9 cellular contexts compared by ENCODE assay signal in the genomic region with DNA sequence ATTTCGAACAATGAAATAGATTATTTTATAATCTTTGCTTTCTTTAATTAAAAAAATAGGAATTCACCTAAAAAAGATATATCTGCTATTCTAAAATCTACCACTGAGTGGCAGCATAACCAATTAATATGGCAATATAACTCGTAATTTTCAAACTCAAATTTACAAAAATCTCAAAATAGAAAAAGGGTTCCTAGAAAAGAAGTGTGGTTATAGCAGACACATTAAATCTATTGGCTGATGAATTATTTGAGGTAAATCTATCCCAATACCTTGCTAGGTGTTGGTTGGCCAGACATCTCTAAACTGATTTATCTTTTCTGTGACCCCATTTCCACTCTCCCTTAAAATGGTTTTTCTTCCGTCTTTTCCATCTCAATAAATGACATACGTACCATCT. TPM values are rescaled to one million over a fixed set of nuclear protein-coding genes. Genes with fewer than 3 reads are reported as not detected.
DNase-seq lines count a peak whose midpoint lies in the region; ATAC-seq and TF ChIP-seq lines count a peak whose summit lies in the region.
"Had no signal": no experiment of that assay in that cellular context is flagged by ENCODE, and none has a peak within 500 bp of the region (broad histone marks: within the 10 kb centered on the region; RNA-seq: fewer than 3 reads in every experiment).

No MANE protein-coding gene starts in this region.

- no peak overlapping the region for H3K4me3 ChIP-seq in fibroblast of pulmonary artery (replicated peaks; ENCODE audit: low read depth, low read length)
- no peak overlapping the region for H3K4me3 ChIP-seq in spleen
- H3K4me3 ChIP-seq: BLaER1 treated with 17β-estradiol and CSF1 and Interleukin-3, amounts not matched to agents 10 nM and 100 nM had no signal

- no peaks in the 10 kb centered on the region for H3K9me3 ChIP-seq in spleen
- H3K9me3 ChIP-seq: BLaER1 treated with 17β-estradiol and CSF1 and Interleukin-3, amounts not matched to agents 10 nM and 100 nM had no signal

- peaks cover 0 to 41% (median 5%) of the 10 kb centered on the region in 7 donors for H3K27me3 ChIP-seq in spleen (replicated peaks in 1 of 7)
- H3K27me3 ChIP-seq: BLaER1 treated with 17β-estradiol and CSF1 and Interleukin-3, amounts not matched to agents 10 nM and 100 nM had no signal

- no peak overlapping the region for H3K27ac ChIP-seq in spleen
- H3K27ac ChIP-seq: BLaER1 treated with 17β-estradiol and CSF1 and Interleukin-3, amounts not matched to agents 10 nM and 100 nM had no signal

- no peak for TF ChIP-seq POLR2A in spleen (IDR thresholded peaks at IDR 0.05)

- peak; percentile 1 for DNase-seq in NCI-H1436 (lab: John Stamatoyannopoulos, UW)
- DNase-seq in NCI-H1436 treated with DMSO at 0.1 percent for 48 hours (lab: John Stamatoyannopoulos, UW): no peak
- DNase-seq in OCI-M1 (lab: John Stamatoyannopoulos, UW): peak; percentile 48
- DNase-seq in fibroblast of pulmonary artery (ENCODE audit: low read depth): peak; percentile 43
- no peak for DNase-seq in spleen
- no peak for DNase-seq in NCI-H82 treated with DMSO at 0.1 percent for 48 hours (lab: John Stamatoyannopoulos, UW; ENCODE audit: unreplicated experiment)

- 10 to 19% (median 15%) methylated on average over 4 of the region's 4 CpGs for WGBS in spleen, 5 donors

- H3K4me1 ChIP-seq in spleen: peaks cover 0 to 6% (median 0%) of the 10 kb centered on the region in 6 donors
- H3K4me1 ChIP-seq: BLaER1 treated with 17β-estradiol and CSF1 and Interleukin-3, amounts not matched to agents 10 nM and 100 nM had no signal

- no peaks in the 10 kb centered on the region for H3K36me3 ChIP-seq in spleen
- H3K36me3 ChIP-seq: BLaER1 treated with 17β-estradiol and CSF1 and Interleukin-3, amounts not matched to agents 10 nM and 100 nM had no signal

- ATAC-seq in GM18907 (IDR thresholded peaks at IDR 0.05; ENCODE audit: unreplicated experiment): no peak
- no peak for ATAC-seq in HG03108 (IDR thresholded peaks at IDR 0.05; ENCODE audit: unreplicated experiment)

- intact Hi-C loops in spleen (cut with DNase I; ENCODE audit: low total_unique reads): no loop called here

- TF ChIP-seq CTCF in fibroblast of pulmonary artery (IDR thresholded peaks at IDR 0.05; ENCODE audit: low read length, missing control alignments) (peak; percentile 42), spleen (IDR thresholded peaks at IDR 0.05 in 8 of 11, conservative IDR thresholded peaks at IDR 0.05 in 3 of 11) (peak; percentile 26 to 75 (median 71))

RNA-seq across cellular contexts. Expression of gene NRG2, which starts 30.2 kb away (rescaled TPM):
- total RNA-seq in spleen: 1 to 10 TPM; 3.5 to 7.7 (median 6.7) TPM
- 1 to 10 TPM in 1 of 3 donors, under 1 TPM in 2; 0.83 to 2.1 (median 0.96) TPM for polyA plus RNA-seq in spleen

RNA-seq across cellular contexts. Expression of gene PURA, which starts 40.6 kb away (rescaled TPM):
- 10 to 100 TPM; 19.0 to 36.2 (median 28.2) TPM for total RNA-seq in spleen
- polyA plus RNA-seq in spleen: 1 to 10 TPM; 2.8 to 4.7 (median 3.0) TPM

RNA-seq across cellular contexts. Expression of gene IGIP, which starts 52.4 kb away (rescaled TPM):
- 10 to 100 TPM in 5 of 7 donors, 1 to 10 TPM in 2; 8.1 to 20.4 (median 12.8) TPM for total RNA-seq in spleen
- 1 to 10 TPM; 4.7 to 6.4 (median 4.9) TPM for polyA plus RNA-seq in spleen

Comparison
In these comparisons a context has a peak if more than half of its experiments do, and no peak if none do; other contexts are left out.
1. DNase-seq: peak in NCI-H1436 (single experiment), OCI-M1 (single experiment) and fibroblast of pulmonary artery (single experiment); none in NCI-H1436 treated with DMSO at 0.1 percent for 48 hours (single experiment), spleen (single experiment) and NCI-H82 treated with DMSO at 0.1 percent for 48 hours (single experiment).